In the genomic region with DNA sequence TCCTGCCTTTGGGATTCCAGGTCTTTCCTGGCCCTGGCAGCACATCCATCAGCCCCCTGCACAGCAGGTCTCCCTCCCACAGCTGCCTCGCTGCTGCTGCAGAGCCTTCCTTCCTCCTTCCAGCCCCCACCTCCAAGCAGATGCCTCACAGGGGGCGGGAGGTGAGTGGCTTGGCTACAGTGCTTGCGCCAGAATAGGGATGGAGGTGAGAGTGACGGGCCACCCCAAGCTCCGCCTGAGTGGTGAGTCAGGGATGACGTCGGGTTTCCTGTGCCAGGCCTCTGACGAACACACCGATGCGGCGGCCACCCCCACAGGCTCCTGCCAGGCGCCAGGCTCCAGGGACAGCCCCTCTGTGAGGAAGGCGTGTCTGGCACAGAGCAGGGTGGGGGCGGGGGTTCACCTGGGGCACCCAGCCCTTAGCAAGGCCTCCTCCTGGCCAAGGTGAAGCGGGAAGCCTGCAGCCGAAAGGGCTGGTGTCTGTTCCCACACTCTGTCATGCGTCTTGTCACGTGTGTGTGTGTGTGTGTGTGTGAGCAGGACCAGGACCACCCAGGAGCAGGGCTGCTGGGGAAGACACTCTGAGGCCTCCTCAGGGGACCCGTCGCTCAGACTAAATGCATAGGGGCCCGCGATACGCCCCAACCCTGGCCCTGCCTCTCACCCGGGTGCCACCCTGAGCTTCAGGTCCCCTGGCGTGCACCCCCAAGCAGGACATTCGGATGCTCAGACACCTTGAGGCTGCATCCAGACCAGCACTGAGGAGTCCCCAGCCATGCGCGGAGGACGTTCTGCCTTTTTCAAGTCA, we compare ENCODE assay signal across 8 cellular contexts. TPM values are rescaled to one million over a fixed set of nuclear protein-coding genes. Genes with fewer than 3 reads are reported as not detected.
DNase-seq lines count a peak whose midpoint lies in the region; ATAC-seq and TF ChIP-seq lines count a peak whose summit lies in the region.

No MANE protein-coding gene starts in this region.

- POLR2A ChIA-PET in BJ (lab: Charles Lee) = no interaction called here

- H3K9me3 ChIP-seq in psoas muscle = no peaks in the 10 kb centered on the region

- peak; percentile 22 for ATAC-seq in GM19397 (IDR thresholded peaks at IDR 0.05; ENCODE audit: unreplicated experiment)
- peak in 2 of 4 donors; percentile 9 to 23 for ATAC-seq in psoas muscle
- no peak for ATAC-seq in HG02840 (IDR thresholded peaks at IDR 0.05; ENCODE audit: low FRiP score, unreplicated experiment)

- intact Hi-C loops in psoas muscle (cut with DNase I) = loop anchor here in 1 of 2 donors (10.0 kb wide), 1 partner anchor 116 kb away; the partner anchor contains the start of genes CIAO1 and TMEM127

- no peaks in the 10 kb centered on the region for H3K36me3 ChIP-seq in BJ (ENCODE audit: control insufficient read depth, insufficient read depth, low read length)
- H3K36me3 ChIP-seq in psoas muscle (ENCODE audit: insufficient read depth in 1 of 2, low read depth in 1 of 2) = peaks cover 0 to under 1% of the 10 kb centered on the region in 2 donors

- TF ChIP-seq CTCF in BJ (IDR thresholded peaks at IDR 0.05; ENCODE audit: insufficient read depth, low read depth, low read length) = no peak
- TF ChIP-seq CTCF in HL-60 (IDR thresholded peaks at IDR 0.05; ENCODE audit: insufficient read depth, low read length) = no peak
- no peak for TF ChIP-seq CTCF in foreskin fibroblast (IDR thresholded peaks at IDR 0.05; ENCODE audit: low read depth, low read length)
- TF ChIP-seq CTCF in psoas muscle (IDR thresholded peaks at IDR 0.05) = no peak

- no peaks in the 10 kb centered on the region for H3K27me3 ChIP-seq in BJ (ENCODE audit: control insufficient read depth, insufficient read depth, low read length)
- no peaks in the 10 kb centered on the region for H3K27me3 ChIP-seq in HL-60 (ENCODE audit: insufficient read depth, poor library complexity, severe bottlenecking)
- no peaks in the 10 kb centered on the region for H3K27me3 ChIP-seq in psoas muscle (ENCODE audit: insufficient read depth in 3 of 3, low read length in 2 of 3)

- CTCF ChIA-PET in BJ (lab: Yijun Ruan, JAX) = interaction anchor here (1.2 to 1.4 kb wide), 2 partner anchors 9 to 32 kb away, joined by 4 read pairs; no protein-coding TSS in a partner anchor

- 61 to 68% (median 63%) methylated on average over 23 to 29 of the region's 29 CpGs for WGBS in psoas muscle, 3 donors

- H3K27ac ChIP-seq in HL-60 (replicated peaks) (peak overlapping the region; percentile 23), psoas muscle (no peak overlapping the region)

- DNase-seq in BJ (ENCODE audit: low read depth) (peak; percentile 29), HL-60 (ENCODE audit: low read depth in 1 of 2, low spot score in 1 of 2) (peak; percentile 92 to 96), RPMI8226 (peak; percentile 47), foreskin fibroblast (peak; percentile 82 to 92), psoas muscle (peak; percentile 55 to 78)
- DNase-seq in activated T-helper 1 cell treated with anti-CD3 and anti-CD28 coated beads, Interleukin-2, amount 50 U/mL, for 16 hours (ENCODE audit: low read depth in 1 of 2, low spot score in 1 of 2) = peak; percentile 85 to 94

- peaks cover 11% of the 10 kb centered on the region for H3K4me1 ChIP-seq in psoas muscle

- H3K4me3 ChIP-seq in BJ (ENCODE audit: low read depth, low read length) (no peak overlapping the region), HL-60 (replicated peaks; ENCODE audit: insufficient read depth, low read length) (no peak overlapping the region), foreskin fibroblast (ENCODE audit: low read depth in 1 of 2, low read length in 2 of 2) (no peak overlapping the region), psoas muscle (no peak overlapping the region)

RNA-seq across cellular contexts. Expression of gene DUSP2, which starts 3.4 kb away (rescaled TPM):
- 0.82 and 2.2 TPM in 2 replicates for polyA plus RNA-seq in BJ (2011; rRNA removed)
- polyA minus RNA-seq in BJ (2011; rRNA and poly(A)+ RNA removed) = 0.67 and 1.6 TPM in 2 replicates
- total RNA-seq in psoas muscle = 1 to 10 TPM in 3 of 4 donors, under 1 TPM in 1; 0.64 to 2.4 (median 1.8) TPM
- 1 to 10 TPM; 3.1 to 5.8 (median 4.1) TPM for polyA plus RNA-seq in psoas muscle

RNA-seq across cellular contexts. Expression of gene ASTL, which starts 10.3 kb away (rescaled TPM):
- polyA plus RNA-seq in BJ (2011; rRNA removed) (not detected in 2 replicates), psoas muscle (under 1 TPM in 1 of 3 donors, not detected in 2; 0.03 TPM)
- not detected in 2 replicates for polyA minus RNA-seq in BJ (2011; rRNA and poly(A)+ RNA removed)
- total RNA-seq in psoas muscle = not detected

RNA-seq across cellular contexts. Expression of gene ADRA2B, which starts 32.2 kb away (rescaled TPM):
- not detected in 2 replicates for polyA plus RNA-seq in BJ (2011; rRNA removed)
- polyA minus RNA-seq in BJ (2011; rRNA and poly(A)+ RNA removed) = not detected in 2 replicates
- 1 to 10 TPM; 1.6 to 5.3 (median 2.8) TPM for total RNA-seq in psoas muscle
- polyA plus RNA-seq in psoas muscle = 1 to 10 TPM; 1.7 to 2.1 (median 1.9) TPM

Comparison
In these comparisons a context has a peak if more than half of its experiments do, and no peak if none do; other contexts are left out.
1. DNase-seq: peak in every context shown above with its lines; median percentile 94 in HL-60; 90 in activated T-helper 1 cell treated with anti-CD3 and anti-CD28 coated beads, Interleukin-2, amount 50 U/mL, for 16 hours; 87 in foreskin fibroblast; 66 in psoas muscle; 47 in RPMI8226; 29 in BJ.